ENCODE assay signal across 17 cellular contexts in genomic region chr3:141682007-141682406, GRCh38.
"Had no signal": no experiment of that assay in that cellular context is flagged by ENCODE, and none has a peak within 500 bp of the region (broad histone marks: within the 10 kb centered on the region; RNA-seq: fewer than 3 reads in every experiment).

No MANE protein-coding gene starts in this region.

- H3K9me3 Mint-ChIP-seq: activated naive CD8-positive, alpha-beta T cell treated with anti-CD3 and anti-CD28 coated beads for 36 hours; natural killer cell had no signal

- H3K27ac ChIP-seq: dorsolateral prefrontal cortex, upper lobe of right lung had no signal

- H3K4me3 ChIP-seq: dorsolateral prefrontal cortex, spleen, upper lobe of right lung had no signal

- H3K27me3 Mint-ChIP-seq: activated naive CD8-positive, alpha-beta T cell treated with anti-CD3 and anti-CD28 coated beads for 36 hours; stimulated activated naive B cell treated with anti-CD40 and anti-IgM and Interleukin-4, amounts not matched to agents 10 μg/mL and 1 μg/mL and 100 μg/mL, for 72 hours had no signal

- H3K4me3 Mint-ChIP-seq: activated naive CD8-positive, alpha-beta T cell treated with anti-CD3 and anti-CD28 coated beads for 36 hours; memory B cell; natural killer cell; stimulated activated naive B cell treated with anti-CD40 and anti-IgM and Interleukin-4, amounts not matched to agents 10 μg/mL and 1 μg/mL and 100 μg/mL, for 72 hours had no signal

- H3K36me3 Mint-ChIP-seq: activated naive CD8-positive, alpha-beta T cell treated with anti-CD3 and anti-CD28 coated beads for 36 hours; memory B cell; natural killer cell had no signal

- H3K9me3 ChIP-seq: upper lobe of right lung had no signal

- DNase-seq: activated CD4-positive, CD25-positive, alpha-beta regulatory T cell treated with anti-CD3 and anti-CD28 coated beads, Interleukin-2, amount 50 U/mL, for 72 hours; activated naive CD4-positive, alpha-beta T cell; activated naive CD8-positive, alpha-beta T cell treated with anti-CD3 and anti-CD28 coated beads for 36 hours; amniotic stem cell; dorsolateral prefrontal cortex; foreskin melanocyte; left ventricle myocardium superior; natural killer cell; nucleus accumbens; posterior cingulate gyrus; retina; spleen; stimulated activated CD4-positive, alpha-beta T cell treated with anti-CD3 and anti-CD28 coated beads, Interleukin-4, amount 100 ng/mL, for 4 hours; stimulated activated naive B cell treated with anti-CD40 and anti-IgM and Interleukin-4, amounts not matched to agents 10 μg/mL and 1 μg/mL and 100 μg/mL, for 72 hours; T1000; upper lobe of right lung had no signal

- H3K27me3 ChIP-seq: dorsolateral prefrontal cortex, spleen, upper lobe of right lung had no signal

- H3K27ac Mint-ChIP-seq: activated naive CD8-positive, alpha-beta T cell treated with anti-CD3 and anti-CD28 coated beads for 36 hours; memory B cell; natural killer cell; stimulated activated naive B cell treated with anti-CD40 and anti-IgM and Interleukin-4, amounts not matched to agents 10 μg/mL and 1 μg/mL and 100 μg/mL, for 72 hours had no signal

- H3K36me3 ChIP-seq: spleen, upper lobe of right lung had no signal

- ATAC-seq: left ventricle myocardium superior; natural killer cell; stimulated activated naive B cell treated with anti-CD40 and anti-IgM and Interleukin-4, amounts not matched to agents 10 μg/mL and 1 μg/mL and 100 μg/mL, for 72 hours; upper lobe of right lung had no signal
